Comparison of ENCODE assay signal across 16 cellular contexts in genomic region chr4:74536557-74536956, GRCh38.
DNase-seq lines count a peak whose midpoint lies in the region; ATAC-seq, FAIRE-seq and TF ChIP-seq lines count a peak whose summit lies in the region.
"Had no signal": no experiment of that assay in that cellular context is flagged by ENCODE, and none has a peak within 500 bp of the region (broad histone marks: within the 10 kb centered on the region; RNA-seq: fewer than 3 reads in every experiment).

No MANE protein-coding gene starts in this region.

- no peaks in the 10 kb centered on the region for H3K36me3 Mint-ChIP-seq in astrocyte (ENCODE audit: low read depth, unreplicated experiment)
- H3K36me3 Mint-ChIP-seq in glutamatergic neuron (ENCODE audit: unreplicated experiment) = no peaks in the 10 kb centered on the region
- no peaks in the 10 kb centered on the region for H3K36me3 Mint-ChIP-seq in stimulated activated effector memory CD8-positive, alpha-beta T cell treated with anti-CD3 and anti-CD28 coated beads, Interleukin-12 subunit alpha, Interleukin-12 subunit beta, amount 100 ng/mL, for 72 hours
- H3K36me3 Mint-ChIP-seq: activated naive CD8-positive, alpha-beta T cell treated with anti-CD3 and anti-CD28 coated beads, Interleukin-2, amount 10 ng/mL, durations not matched to agents 7 days and 5 days; naive thymus-derived CD8-positive, alpha-beta T cell had no signal

- H3K9me3 Mint-ChIP-seq in astrocyte (ENCODE audit: unreplicated experiment) = no peaks in the 10 kb centered on the region
- H3K9me3 Mint-ChIP-seq in glutamatergic neuron (ENCODE audit: unreplicated experiment) = no peaks in the 10 kb centered on the region
- no peaks in the 10 kb centered on the region for H3K9me3 Mint-ChIP-seq in stimulated activated effector memory CD8-positive, alpha-beta T cell treated with anti-CD3 and anti-CD28 coated beads, Interleukin-12 subunit alpha, Interleukin-12 subunit beta, amount 100 ng/mL, for 72 hours
- H3K9me3 Mint-ChIP-seq: activated naive CD8-positive, alpha-beta T cell treated with anti-CD3 and anti-CD28 coated beads, Interleukin-2, amount 10 ng/mL, durations not matched to agents 7 days and 5 days; naive thymus-derived CD8-positive, alpha-beta T cell had no signal

- no peak overlapping the region for H3K4me2 ChIP-seq in astrocyte (ENCODE audit: low read length)

- H2AFZ ChIP-seq in astrocyte (ENCODE audit: low read depth, low read length) = no peak overlapping the region

- H4K20me1 ChIP-seq in astrocyte (ENCODE audit: insufficient read depth, low read length) = no peaks in the 10 kb centered on the region

- H3K27ac ChIP-seq in cardiac muscle cell = no peak overlapping the region
- no peak overlapping the region for H3K27ac ChIP-seq in right cardiac atrium (ENCODE audit: low read length)
- H3K27ac ChIP-seq in astrocyte (ENCODE audit: low read depth, low read length) = no peak overlapping the region
- H3K27ac ChIP-seq in psoas muscle = no peak overlapping the region
- H3K27ac ChIP-seq: tibial nerve, VCaP had no signal

- H3K4me1 ChIP-seq in cardiac muscle cell (ENCODE audit: low read depth) (no peaks in the 10 kb centered on the region), right cardiac atrium (ENCODE audit: control insufficient read depth, insufficient read depth, low read length) (no peaks in the 10 kb centered on the region), astrocyte (ENCODE audit: insufficient read depth, low read length) (peaks cover 7% of the 10 kb centered on the region), psoas muscle (no peaks in the 10 kb centered on the region)

- H3K36me3 ChIP-seq in cardiac muscle cell (no peaks in the 10 kb centered on the region), astrocyte (ENCODE audit: insufficient read depth, low read length) (no peaks in the 10 kb centered on the region), psoas muscle (ENCODE audit: insufficient read depth in 1 of 2, low read depth in 1 of 2) (no peaks in the 10 kb centered on the region)
- H3K36me3 ChIP-seq: tibial nerve had no signal

- no peak overlapping the region for H3K27ac Mint-ChIP-seq in astrocyte (ENCODE audit: unreplicated experiment)
- H3K27ac Mint-ChIP-seq in glutamatergic neuron (ENCODE audit: unreplicated experiment) = no peak overlapping the region
- no peak overlapping the region for H3K27ac Mint-ChIP-seq in stimulated activated effector memory CD8-positive, alpha-beta T cell treated with anti-CD3 and anti-CD28 coated beads, Interleukin-12 subunit alpha, Interleukin-12 subunit beta, amount 100 ng/mL, for 72 hours
- H3K27ac Mint-ChIP-seq: activated naive CD8-positive, alpha-beta T cell treated with anti-CD3 and anti-CD28 coated beads, Interleukin-2, amount 10 ng/mL, durations not matched to agents 7 days and 5 days; naive thymus-derived CD8-positive, alpha-beta T cell had no signal

- H3K27me3 ChIP-seq in cardiac muscle cell (no peaks in the 10 kb centered on the region), right cardiac atrium (ENCODE audit: control insufficient read depth, insufficient read depth) (no peaks in the 10 kb centered on the region), astrocyte (ENCODE audit: insufficient read depth, low read length) (no peaks in the 10 kb centered on the region), psoas muscle (ENCODE audit: insufficient read depth in 3 of 3, low read length in 2 of 3) (no peaks in the 10 kb centered on the region)
- H3K27me3 ChIP-seq: tibial nerve had no signal

- no peak overlapping the region for H3K4me3 Mint-ChIP-seq in astrocyte (ENCODE audit: unreplicated experiment)
- no peak overlapping the region for H3K4me3 Mint-ChIP-seq in glutamatergic neuron (ENCODE audit: unreplicated experiment)
- H3K4me3 Mint-ChIP-seq in stimulated activated effector memory CD8-positive, alpha-beta T cell treated with anti-CD3 and anti-CD28 coated beads, Interleukin-12 subunit alpha, Interleukin-12 subunit beta, amount 100 ng/mL, for 72 hours = no peak overlapping the region
- H3K4me3 Mint-ChIP-seq: activated naive CD8-positive, alpha-beta T cell treated with anti-CD3 and anti-CD28 coated beads, Interleukin-2, amount 10 ng/mL, durations not matched to agents 7 days and 5 days; naive thymus-derived CD8-positive, alpha-beta T cell had no signal

- intact Hi-C loops in right cardiac atrium (cut with DNase I) = loop anchor here in 1 of 4 donors (10.0 kb wide), 1 partner anchor 162 kb away; no protein-coding TSS in a partner anchor
- intact Hi-C loops in psoas muscle (cut with DNase I) = no loop called here

- no peaks in the 10 kb centered on the region for H3K79me2 ChIP-seq in astrocyte (ENCODE audit: insufficient read depth, low read length)

- peak in 1 of 2 donors; percentile 56 for DNase-seq in cardiac muscle cell (ENCODE audit: low read depth in 1 of 2, low spot score in 1 of 2)
- DNase-seq in right cardiac atrium = no peak
- DNase-seq in astrocyte (ENCODE audit: low read depth) = no peak
- DNase-seq in glutamatergic neuron = no peak
- DNase-seq in NCI-H1436 treated with DMSO at 0.1 percent for 48 hours (lab: John Stamatoyannopoulos, UW) = no peak
- no peak for DNase-seq in psoas muscle
- DNase-seq in stimulated activated effector memory CD8-positive, alpha-beta T cell treated with anti-CD3 and anti-CD28 coated beads, Interleukin-12 subunit alpha, Interleukin-12 subunit beta, amount 100 ng/mL, for 72 hours (ENCODE audit: low spot score in 2 of 2) = no peak
- DNase-seq: activated CD8-positive, alpha-beta memory T cell treated with anti-CD3 and anti-CD28 coated beads, Interleukin-2, amount 50 U/mL, for 4 hours; activated naive CD8-positive, alpha-beta T cell treated with anti-CD3 and anti-CD28 coated beads, Interleukin-2, amount 10 ng/mL, durations not matched to agents 7 days and 5 days; effector CD8-positive, alpha-beta T cell; naive thymus-derived CD8-positive, alpha-beta T cell; NCI-H2227 treated with DMSO at 0.1 percent for 48 hours; SHP77 had no signal

- H3K27me3 Mint-ChIP-seq in astrocyte (ENCODE audit: low read depth, unreplicated experiment) (no peaks in the 10 kb centered on the region), glutamatergic neuron (ENCODE audit: unreplicated experiment) (no peaks in the 10 kb centered on the region)

- TF ChIP-seq CTCF in cardiac muscle cell (IDR thresholded peaks at IDR 0.05; ENCODE audit: low read depth, low read length) = peak; percentile 42
- TF ChIP-seq CTCF in astrocyte (IDR thresholded peaks at IDR 0.05; ENCODE audit: insufficient read depth, low read depth, low read length) = peak; percentile 23
- peak; percentile 23 for TF ChIP-seq CTCF in glutamatergic neuron (IDR thresholded peaks at IDR 0.05; ENCODE audit: partially characterized antibody, unreplicated experiment)
- no peak for TF ChIP-seq CTCF in psoas muscle (IDR thresholded peaks at IDR 0.05)

- no peak overlapping the region for H3K4me3 ChIP-seq in cardiac muscle cell
- H3K4me3 ChIP-seq in right cardiac atrium (ENCODE audit: low read length) = no peak overlapping the region
- H3K4me3 ChIP-seq in astrocyte (ENCODE audit: insufficient read depth, low read depth, low read length) = no peak overlapping the region
- no peak overlapping the region for H3K4me3 ChIP-seq in psoas muscle
- H3K4me3 ChIP-seq: tibial nerve had no signal

- H3K9ac ChIP-seq in astrocyte (ENCODE audit: low read length) = no peak overlapping the region

- FAIRE-seq in astrocyte (lab: Jason Lieb, UNC) = no peak

- peaks cover 18% of the 10 kb centered on the region for H3K4me1 Mint-ChIP-seq in astrocyte (ENCODE audit: low read depth, unreplicated experiment)
- H3K4me1 Mint-ChIP-seq in glutamatergic neuron (ENCODE audit: low read depth, unreplicated experiment) = no peaks in the 10 kb centered on the region
- no peaks in the 10 kb centered on the region for H3K4me1 Mint-ChIP-seq in stimulated activated effector memory CD8-positive, alpha-beta T cell treated with anti-CD3 and anti-CD28 coated beads, Interleukin-12 subunit alpha, Interleukin-12 subunit beta, amount 100 ng/mL, for 72 hours
- H3K4me1 Mint-ChIP-seq: activated naive CD8-positive, alpha-beta T cell treated with anti-CD3 and anti-CD28 coated beads, Interleukin-2, amount 10 ng/mL, durations not matched to agents 7 days and 5 days; naive thymus-derived CD8-positive, alpha-beta T cell had no signal

- 51% methylated on average over 1 of the region's 1 CpG for WGBS in right cardiac atrium
- 16 to 32% (median 21%) methylated on average over 1 of the region's 1 CpG for WGBS in psoas muscle, 3 donors

- ATAC-seq in right cardiac atrium = no peak
- ATAC-seq in GM21825 (IDR thresholded peaks at IDR 0.05; ENCODE audit: unreplicated experiment) = no peak
- ATAC-seq in psoas muscle = no peak
- ATAC-seq in stimulated activated effector memory CD8-positive, alpha-beta T cell treated with anti-CD3 and anti-CD28 coated beads, Interleukin-12 subunit alpha, Interleukin-12 subunit beta, amount 100 ng/mL, for 72 hours = no peak
- ATAC-seq: naive thymus-derived CD8-positive, alpha-beta T cell had no signal

- H3K9me3 ChIP-seq in cardiac muscle cell (ENCODE audit: low read depth) (no peaks in the 10 kb centered on the region), right cardiac atrium (ENCODE audit: control insufficient read depth, low read length) (no peaks in the 10 kb centered on the region), astrocyte (ENCODE audit: insufficient read depth, low read depth, low read length) (no peaks in the 10 kb centered on the region), psoas muscle (no peaks in the 10 kb centered on the region)
- H3K9me3 ChIP-seq: tibial nerve had no signal
